ENCODE assay signal across 22 cellular contexts in the genomic region with DNA sequence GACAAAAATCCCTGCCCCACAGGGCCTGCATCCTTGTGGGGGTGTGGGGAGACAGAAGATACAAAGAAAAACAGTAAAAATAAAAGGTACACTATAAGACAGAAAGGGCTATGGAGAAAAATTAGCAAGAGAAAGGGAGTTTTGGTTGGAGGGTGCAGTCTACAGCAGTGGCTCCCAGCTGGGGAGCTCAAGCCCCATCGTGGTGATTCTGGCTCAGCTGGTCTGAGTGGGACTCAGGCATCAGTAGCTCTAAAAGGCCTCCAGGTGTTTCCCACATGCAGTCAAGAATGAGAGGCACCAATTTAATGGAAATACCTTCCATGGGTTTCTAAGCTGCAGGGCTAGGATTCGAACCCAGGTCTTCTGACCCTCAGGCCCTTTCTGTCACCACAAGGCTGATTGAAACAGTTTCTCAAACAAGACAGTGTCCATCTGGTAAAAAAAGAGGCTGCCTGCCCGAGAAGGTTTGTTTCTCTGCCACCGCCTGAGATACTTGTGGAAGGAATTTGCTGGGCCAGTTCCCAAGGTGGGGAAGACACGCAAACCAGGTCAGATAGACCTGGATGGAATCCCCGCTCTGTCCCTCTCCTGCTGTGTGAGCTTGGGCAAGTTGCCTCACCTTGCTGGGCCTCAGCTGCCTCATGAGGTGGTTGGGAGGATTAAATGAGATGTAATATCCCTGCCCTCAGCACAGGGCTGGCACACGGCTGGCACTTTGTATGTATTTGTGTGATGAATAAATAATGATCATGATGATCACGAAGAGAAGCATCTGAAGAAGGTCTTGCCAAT.
"Had no signal": no experiment of that assay in that cellular context is flagged by ENCODE, and none has a peak within 500 bp of the region (broad histone marks: within the 10 kb centered on the region; RNA-seq: fewer than 3 reads in every experiment).

No MANE protein-coding gene starts in this region.

- DNase-seq: dermis blood vessel endothelial cell; effector memory CD4-positive, alpha-beta T cell; erythroblast; esophagus squamous epithelium; foreskin melanocyte; glutamatergic neuron; mesenchymal stem cell; mucosa of descending colon; naive B cell; sigmoid colon; stimulated activated CD4-positive, alpha-beta T cell treated with anti-CD3 and anti-CD28 coated beads, Interleukin-4, amount 100 ng/mL, for 4 hours; stimulated activated naive CD8-positive, alpha-beta T cell treated with anti-CD3 and anti-CD28 coated beads, Interleukin-15, Interleukin-2, amounts not matched to agents 100 U/mL and 50 U/mL, for 24 hours; upper lobe of right lung had no signal

- ATAC-seq: mucosa of descending colon; stimulated activated memory B cell treated with anti-CD40 and anti-IgM and Interleukin-4, amounts not matched to agents 10 μg/mL and 1 μg/mL and 100 μg/mL, for 72 hours; stimulated activated naive CD8-positive, alpha-beta T cell treated with anti-CD3 and anti-CD28 coated beads, Interleukin-15, Interleukin-2, amounts not matched to agents 100 U/mL and 50 U/mL, for 24 hours; upper lobe of right lung had no signal

- H2AFZ ChIP-seq: neural progenitor cell had no signal

- H3K27ac ChIP-seq: coronary artery, esophagus squamous epithelium, neural progenitor cell, prostate gland, right atrium auricular region, sigmoid colon, thoracic aorta, tibial nerve, upper lobe of right lung had no signal

- H3K27me3 ChIP-seq: esophagus squamous epithelium, neural progenitor cell, right atrium auricular region, sigmoid colon, tibial nerve, upper lobe of right lung had no signal

- H3K9me3 ChIP-seq: esophagus squamous epithelium, mucosa of descending colon, prostate gland, right atrium auricular region, sigmoid colon, thoracic aorta, tibial nerve, upper lobe of right lung had no signal

- H3K36me3 Mint-ChIP-seq: naive B cell; natural killer cell treated with Interleukin-12 subunit alpha and Interleukin-12 subunit beta and Interleukin-15 and Interleukin-18, amount 100 ng/mL, for 72 hours; stimulated activated memory B cell treated with anti-CD40 and anti-IgM and Interleukin-4, amounts not matched to agents 10 μg/mL and 1 μg/mL and 100 μg/mL, for 72 hours had no signal

- H3K4me1 ChIP-seq: esophagus squamous epithelium, neural progenitor cell, prostate gland, right atrium auricular region, upper lobe of right lung had no signal

- H3K9ac ChIP-seq: neural progenitor cell had no signal

- H3K4me3 ChIP-seq: coronary artery, esophagus squamous epithelium, mucosa of descending colon, neural progenitor cell, prostate gland, right atrium auricular region, sigmoid colon, thoracic aorta, tibial nerve, upper lobe of right lung had no signal

- H3K4me3 Mint-ChIP-seq: mesothelial cell of epicardium; natural killer cell treated with Interleukin-12 subunit alpha and Interleukin-12 subunit beta and Interleukin-15 and Interleukin-18, amount 100 ng/mL, for 72 hours; neural progenitor cell; stimulated activated memory B cell treated with anti-CD40 and anti-IgM and Interleukin-4, amounts not matched to agents 10 μg/mL and 1 μg/mL and 100 μg/mL, for 72 hours had no signal

- H3K27ac Mint-ChIP-seq: mesothelial cell of epicardium; natural killer cell treated with Interleukin-12 subunit alpha and Interleukin-12 subunit beta and Interleukin-15 and Interleukin-18, amount 100 ng/mL, for 72 hours; neural progenitor cell; stimulated activated memory B cell treated with anti-CD40 and anti-IgM and Interleukin-4, amounts not matched to agents 10 μg/mL and 1 μg/mL and 100 μg/mL, for 72 hours had no signal

- H3K4me2 ChIP-seq: neural progenitor cell had no signal

- H3K36me3 ChIP-seq: neural progenitor cell, prostate gland, right atrium auricular region, sigmoid colon, upper lobe of right lung had no signal

- H3K9me3 Mint-ChIP-seq: mesothelial cell of epicardium; naive B cell; natural killer cell treated with Interleukin-12 subunit alpha and Interleukin-12 subunit beta and Interleukin-15 and Interleukin-18, amount 100 ng/mL, for 72 hours; neural progenitor cell; stimulated activated memory B cell treated with anti-CD40 and anti-IgM and Interleukin-4, amounts not matched to agents 10 μg/mL and 1 μg/mL and 100 μg/mL, for 72 hours had no signal

- H3K4me1 Mint-ChIP-seq: naive B cell; neural progenitor cell; stimulated activated memory B cell treated with anti-CD40 and anti-IgM and Interleukin-4, amounts not matched to agents 10 μg/mL and 1 μg/mL and 100 μg/mL, for 72 hours had no signal
